Comparison of ENCODE assay signal across 8 cellular contexts in the genomic region with DNA sequence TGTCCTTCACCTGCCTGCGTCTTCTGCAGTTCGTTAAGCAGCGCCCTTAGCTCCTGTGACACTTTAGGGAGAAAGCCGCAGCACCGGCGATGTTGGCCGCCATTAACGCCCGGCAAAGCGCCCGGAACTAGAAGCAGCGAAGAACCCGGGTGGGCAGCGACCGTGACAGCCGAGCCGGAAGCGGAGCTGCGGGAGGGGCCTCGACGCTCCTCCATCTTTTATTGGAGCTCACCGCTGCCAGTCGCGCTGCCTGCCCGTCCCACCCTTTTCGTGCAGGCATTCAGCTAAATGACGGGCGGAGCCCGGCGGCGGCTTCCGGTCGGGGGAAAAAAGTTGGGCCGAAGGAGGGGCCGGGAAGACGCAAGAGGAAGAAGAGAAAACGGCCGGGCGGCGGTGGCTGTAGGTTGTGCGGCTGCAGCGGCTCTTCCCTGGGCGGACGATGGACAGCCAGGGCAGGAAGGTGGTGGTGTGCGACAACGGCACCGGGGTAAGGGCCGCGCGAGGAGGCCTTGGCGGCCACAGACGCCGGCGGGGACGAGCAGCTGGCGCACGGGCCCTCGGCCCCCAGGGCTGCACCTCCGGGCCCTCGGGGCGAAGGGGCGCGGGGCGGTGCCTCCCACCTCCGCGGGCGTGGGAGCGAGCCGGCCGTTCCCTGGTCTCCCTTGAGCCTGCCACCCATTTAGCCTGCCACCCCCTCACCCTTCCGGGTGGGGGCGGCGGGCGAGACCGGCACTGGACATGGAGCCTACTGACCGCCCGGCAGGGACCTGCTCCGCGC. TPM values are rescaled to one million over a fixed set of nuclear protein-coding genes. Genes with fewer than 3 reads are reported as not detected.
DNase-seq lines count a peak whose midpoint lies in the region; ATAC-seq lines count a peak whose summit lies in the region.

A gene (plus strand): TSS at position 361 of the 778 bp plus-strand sequence. CDS start 79 bp downstream, at position 440.

- peak within 1 kb of the TSS; percentile 91 to 99 (median 98) for H3K4me3 Mint-ChIP-seq in CD8-positive, alpha-beta memory T cell

- H3K9me3 Mint-ChIP-seq in CD8-positive, alpha-beta memory T cell = no peaks in the 10 kb centered on the region

- peak; percentile 80 for ATAC-seq in GM19468 (IDR thresholded peaks at IDR 0.05; ENCODE audit: extremely low read depth, unreplicated experiment)

- CTCF ChIA-PET in CD8-positive, alpha-beta memory T cell (lab: Charles Lee) = interaction anchor here (0.9 to 1.4 kb wide), 5 partner anchors 15 to 310 kb away, joined by 3 to 8 read pairs (median 4); a partner anchor contains a TSS

- no peaks in the 10 kb centered on the region for H3K27me3 Mint-ChIP-seq in CD8-positive, alpha-beta memory T cell

- no peaks in the 10 kb centered on the region for H3K36me3 ChIP-seq in CD8-positive, alpha-beta memory T cell (ENCODE audit: insufficient read depth, low read length)

- H3K4me1 Mint-ChIP-seq in CD8-positive, alpha-beta memory T cell = peaks cover 45 to 50% (median 47%) of the 10 kb centered on the region in 3 donors

- peak within 1 kb of the TSS; percentile 97 for H3K4me3 ChIP-seq in CD8-positive, alpha-beta memory T cell (ENCODE audit: low read length)

- peaks cover 40% of the 10 kb centered on the region for H3K4me1 ChIP-seq in CD8-positive, alpha-beta memory T cell (ENCODE audit: insufficient read depth, low read length)

- H3K27ac ChIP-seq in CD8-positive, alpha-beta memory T cell (ENCODE audit: low read depth, low read length) = peak within 1 kb of the TSS; percentile 97

- POLR2A ChIA-PET in CD8-positive, alpha-beta memory T cell (lab: Charles Lee) = interaction anchor here (0.6 to 2.1 kb wide), 22 partner anchors 9 to 1639 kb away, joined by 3 to 44 read pairs (median 4); a partner anchor contains a TSS

- peaks cover 0 to 29% (median 4%) of the 10 kb centered on the region in 3 donors for H3K36me3 Mint-ChIP-seq in CD8-positive, alpha-beta memory T cell

- no peaks in the 10 kb centered on the region for H3K9me3 ChIP-seq in CD8-positive, alpha-beta memory T cell (ENCODE audit: low read length)

- H3K27me3 ChIP-seq in CD8-positive, alpha-beta memory T cell (ENCODE audit: insufficient read depth, low read length, poor library complexity, severe bottlenecking) = no peaks in the 10 kb centered on the region

- H3K27ac Mint-ChIP-seq in CD8-positive, alpha-beta memory T cell = peak within 1 kb of the TSS; percentile 91 to 99 (median 98)

- DNase-seq in CD8-positive, alpha-beta memory T cell = peak; percentile 90 to 96 (median 93)
- peak; percentile 82 for DNase-seq in HS-5 (ENCODE audit: low read depth)
- peak; percentile 91 for DNase-seq in NK-92 treated with Interleukin-12 subunit alpha and Interleukin-12 subunit beta, amount 100 ng/mL, for 24 hours (lab: John Stamatoyannopoulos, UW)
- DNase-seq in activated CD8-positive, alpha-beta memory T cell treated with anti-CD3 and anti-CD28 coated beads for 24 hours = peak; percentile 96
- peak; percentile 90 for DNase-seq in effector CD8-positive, alpha-beta T cell (lab: John Stamatoyannopoulos, UW)
- peak; percentile 97 to 98 for DNase-seq in lung microvascular endothelial cell (ENCODE audit: low read depth in 2 of 2)
- DNase-seq in stimulated activated CD4-positive, alpha-beta T cell treated with anti-CD3 and anti-CD28 coated beads, TNF-alpha, amount 100 ng/mL, for 48 hours (ENCODE audit: low read depth in 3 of 3) = peak; percentile 89 to 92 (median 92)

RNA-seq across cellular contexts. Expression of the gene that starts here (rescaled TPM):
- 100 to 1,000 TPM; 294 to 306 TPM for total RNA-seq in CD8-positive, alpha-beta memory T cell
- 299 TPM for polyA plus RNA-seq in CD8-positive, alpha-beta memory T cell
- total RNA-seq in lung microvascular endothelial cell = 81.7 and 86.5 TPM in 2 replicates

Comparison
In these comparisons a context has a peak if more than half of its experiments do, and no peak if none do; other contexts are left out.
1. Peak in every context shown above with its lines: DNase-seq, ATAC-seq, H3K4me3 ChIP-seq and H3K27ac ChIP-seq.